Comparison of ENCODE assay signal across 16 cellular contexts in the genomic region with DNA sequence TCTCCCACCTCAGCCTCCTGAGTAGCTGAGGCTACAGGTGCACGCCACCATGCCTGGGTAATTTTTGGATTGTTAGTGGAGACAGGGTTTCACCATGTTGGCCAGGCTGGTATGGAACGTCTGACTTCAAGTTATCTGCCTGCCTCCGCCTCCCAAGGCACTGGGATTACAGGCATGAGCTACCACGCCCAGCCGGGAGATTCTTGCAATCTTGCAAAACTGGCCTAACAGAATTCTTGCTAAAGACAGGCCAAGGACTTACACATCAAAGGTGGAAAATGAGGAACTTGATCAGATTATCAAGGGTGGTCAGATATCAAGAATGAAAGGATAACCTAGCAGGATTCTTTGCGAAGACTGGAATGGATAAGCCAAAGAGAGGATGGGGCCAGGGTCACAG.
"Had no signal": no experiment of that assay in that cellular context is flagged by ENCODE, and none has a peak within 500 bp of the region (broad histone marks: within the 10 kb centered on the region; RNA-seq: fewer than 3 reads in every experiment).

No MANE protein-coding gene starts in this region.

- H3K4me3 Mint-ChIP-seq: nephron progenitor cell; stimulated activated effector memory CD8-positive, alpha-beta T cell treated with anti-CD3 and anti-CD28 coated beads, Interleukin-12 subunit alpha, Interleukin-12 subunit beta, amount 100 ng/mL, for 72 hours had no signal

- ATAC-seq: left cardiac atrium; naive thymus-derived CD4-positive, alpha-beta T cell; right lobe of liver; stimulated activated effector memory CD8-positive, alpha-beta T cell treated with anti-CD3 and anti-CD28 coated beads, Interleukin-12 subunit alpha, Interleukin-12 subunit beta, amount 100 ng/mL, for 72 hours; stimulated activated naive CD8-positive, alpha-beta T cell treated with anti-CD3 and anti-CD28 coated beads, Interleukin-15, Interleukin-2, amounts not matched to agents 100 U/mL and 50 U/mL, for 24 hours had no signal

- H3K27ac Mint-ChIP-seq: naive thymus-derived CD4-positive, alpha-beta T cell; nephron progenitor cell; stimulated activated effector memory CD8-positive, alpha-beta T cell treated with anti-CD3 and anti-CD28 coated beads, Interleukin-12 subunit alpha, Interleukin-12 subunit beta, amount 100 ng/mL, for 72 hours had no signal

- DNase-seq: dermis blood vessel endothelial cell; erythroblast; foreskin melanocyte; head of caudate nucleus; kidney; left cardiac atrium; left ventricle myocardium inferior; mesenchymal stem cell; naive thymus-derived CD4-positive, alpha-beta T cell; nephron progenitor cell; right lobe of liver; stimulated activated CD4-positive, alpha-beta T cell treated with anti-CD3 and anti-CD28 coated beads, Interleukin-4, amount 100 ng/mL, for 1 hour; stimulated activated CD8-positive, alpha-beta memory T cell treated with anti-CD3 and anti-CD28 coated beads, Interleukin-4, amount 100 ng/mL, for 48 hours; stimulated activated naive CD8-positive, alpha-beta T cell treated with anti-CD3 and anti-CD28 coated beads, Interleukin-15, Interleukin-2, amounts not matched to agents 100 U/mL and 50 U/mL, for 24 hours; upper lobe of left lung had no signal

- H3K36me3 Mint-ChIP-seq: stimulated activated effector memory CD8-positive, alpha-beta T cell treated with anti-CD3 and anti-CD28 coated beads, Interleukin-12 subunit alpha, Interleukin-12 subunit beta, amount 100 ng/mL, for 72 hours had no signal
